10 cellular contexts compared by ENCODE assay signal in the genomic region with DNA sequence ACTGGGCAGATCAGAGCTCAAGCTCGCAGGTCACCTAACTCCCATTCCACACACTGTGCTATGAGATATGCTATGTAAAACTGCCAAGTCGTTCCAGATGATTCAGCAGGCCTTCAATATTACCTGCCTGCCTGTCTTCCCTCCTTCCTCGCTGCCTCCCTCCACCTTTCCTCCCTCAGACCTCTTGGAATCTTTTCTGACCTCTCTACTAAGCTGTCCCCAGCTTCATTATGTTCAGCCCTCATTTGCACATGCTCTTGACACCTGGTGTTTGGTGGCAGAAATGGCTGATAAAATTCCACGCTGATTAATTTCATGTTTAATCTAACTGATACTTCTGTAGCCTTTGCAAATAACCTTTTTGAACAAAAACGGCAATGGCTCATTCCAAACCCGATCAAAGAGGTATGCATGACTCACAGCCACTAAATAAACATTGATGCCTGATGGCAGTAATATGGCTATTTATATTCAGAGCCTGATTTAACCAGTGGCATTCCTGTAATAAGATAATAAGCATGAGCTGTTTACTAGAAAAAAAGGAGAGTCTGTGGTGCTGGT.
DNase-seq lines count a peak whose midpoint lies in the region; ATAC-seq and TF ChIP-seq lines count a peak whose summit lies in the region.
"Had no signal": no experiment of that assay in that cellular context is flagged by ENCODE, and none has a peak within 500 bp of the region (broad histone marks: within the 10 kb centered on the region; RNA-seq: fewer than 3 reads in every experiment).

No MANE protein-coding gene starts in this region.

- H2AFZ ChIP-seq in PC-3 (ENCODE audit: low read length) (peak overlapping the region; percentile 32), smooth muscle cell (ENCODE audit: low read depth) (no peak overlapping the region)

- POLR2A ChIA-PET in PC-3 (lab: Charles Lee; ENCODE audit: unreplicated experiment), result interaction anchor here (0.5 kb wide), 1 partner anchor 102 kb away, joined by 3 read pairs; no protein-coding TSS in a partner anchor

- peak overlapping the region; percentile 76 for H3K4me2 ChIP-seq in PC-3 (ENCODE audit: low read length)
- peak overlapping the region; percentile 60 for H3K4me2 ChIP-seq in smooth muscle cell

- intact Hi-C loops in PC-3 (cut with micrococcal nuclease), result loop anchor here (1.0 kb wide), 1 partner anchor 21 kb away; no protein-coding TSS in a partner anchor

- WGBS in smooth muscle cell (ENCODE audit: low lambda C conversion rate), result 47% methylated on average over 6 of the region's 6 CpGs

- H3K4me3 ChIP-seq in PC-3 (ENCODE audit: low read length) (peak overlapping the region; percentile 49), fibroblast of mammary gland (ENCODE audit: control insufficient read depth, low read depth, low read length) (no peak overlapping the region), smooth muscle cell (no peak overlapping the region)

- H3K9ac ChIP-seq in PC-3 (ENCODE audit: low read length), result no peak overlapping the region
- H3K9ac ChIP-seq in smooth muscle cell (ENCODE audit: low read depth), result peak overlapping the region; percentile 30

- BruUV-seq in PC-3 (replicated peaks; lab: Mats Ljungman, UMichigan), result no TSS peak

- TF ChIP-seq CTCF in PC-3 (conservative IDR thresholded peaks at IDR 0.05; ENCODE audit: low read depth, low read length), result no peak
- no peak for TF ChIP-seq CTCF in fibroblast of mammary gland (conservative IDR thresholded peaks at IDR 0.05; ENCODE audit: control insufficient read depth, insufficient read depth, low read depth, low read length)
- TF ChIP-seq CTCF in smooth muscle cell (IDR thresholded peaks at IDR 0.05; ENCODE audit: borderline replicate concordance, insufficient read depth, poor library complexity, severe bottlenecking), result no peak

- no peaks in the 10 kb centered on the region for H3K27me3 ChIP-seq in PC-3 (ENCODE audit: low read length)
- H3K27me3 ChIP-seq in smooth muscle cell (ENCODE audit: low read depth), result no peaks in the 10 kb centered on the region

- H3K36me3 ChIP-seq in PC-3 (ENCODE audit: low read depth, low read length) (no peaks in the 10 kb centered on the region), smooth muscle cell (ENCODE audit: low read depth) (no peaks in the 10 kb centered on the region)

- CTCF ChIA-PET in PC-3 (lab: Charles Lee), result interaction anchor here (0.6 to 1.1 kb wide), 3 partner anchors 17 to 284 kb away, joined by 3 read pairs; no protein-coding TSS in a partner anchor

- DNase-seq in NCI-H1436 treated with DMSO at 0.1 percent for 48 hours (lab: John Stamatoyannopoulos, UW), result peak; percentile 66
- DNase-seq in NCI-H1436 (lab: John Stamatoyannopoulos, UW), result no peak
- DNase-seq in PC-3, result peak; percentile 91
- DNase-seq in fibroblast of mammary gland (ENCODE audit: low read depth), result peak; percentile 68
- no peak for DNase-seq in smooth muscle cell (lab: John Stamatoyannopoulos, UW; ENCODE audit: unreplicated experiment)
- no peak for DNase-seq in iPS-NIHi7 (ENCODE audit: extremely low spot score)
- no peak for DNase-seq in NK-92 treated with Interleukin-12 subunit alpha and Interleukin-12 subunit beta, amount 100 ng/mL, for 24 hours (lab: John Stamatoyannopoulos, UW)
- no peak for DNase-seq in RPMI8226
- DNase-seq: activated naive CD4-positive, alpha-beta T cell treated with anti-CD3 and anti-CD28 coated beads for 36 hours; islet precursor cell had no signal

- peaks cover 62% of the 10 kb centered on the region for H3K4me1 ChIP-seq in PC-3 (ENCODE audit: insufficient read depth, low read length)
- H3K4me1 ChIP-seq in smooth muscle cell (ENCODE audit: low read depth), result peaks cover 22% of the 10 kb centered on the region

- H3F3A ChIP-seq in PC-3 (ENCODE audit: low read length, unreplicated experiment) (no peaks in the 10 kb centered on the region), smooth muscle cell (ENCODE audit: low read depth) (peaks cover 9% of the 10 kb centered on the region)

- H4K20me1 ChIP-seq in PC-3 (ENCODE audit: low read length), result no peaks in the 10 kb centered on the region
- H4K20me1 ChIP-seq in smooth muscle cell (ENCODE audit: low read depth), result no peaks in the 10 kb centered on the region

- no peaks in the 10 kb centered on the region for H3K79me2 ChIP-seq in PC-3 (ENCODE audit: low read length)
- H3K79me2 ChIP-seq in smooth muscle cell (ENCODE audit: low read depth), result no peaks in the 10 kb centered on the region

- peak; percentile 81 for ATAC-seq in PC-3

- H3K9me3 ChIP-seq in PC-3 (ENCODE audit: low read length) (no peaks in the 10 kb centered on the region), smooth muscle cell (replicated peaks; ENCODE audit: low read depth) (no peaks in the 10 kb centered on the region)

- no peaks in the 10 kb centered on the region for H3K9me2 ChIP-seq in PC-3 (replicated peaks; ENCODE audit: low read length)

- H3K27ac ChIP-seq in PC-3 (ENCODE audit: low read length), result peak overlapping the region; percentile 69
- H3K27ac ChIP-seq in smooth muscle cell (ENCODE audit: low read depth), result peak overlapping the region; percentile 80

Comparison
In these comparisons a context has a peak if more than half of its experiments do, and no peak if none do; other contexts are left out.
1. DNase-seq: peak in NCI-H1436 treated with DMSO at 0.1 percent for 48 hours (single experiment), PC-3 (single experiment) and fibroblast of mammary gland (single experiment); none in NCI-H1436 (single experiment), smooth muscle cell (single experiment), iPS-NIHi7 (single experiment), NK-92 treated with Interleukin-12 subunit alpha and Interleukin-12 subunit beta, amount 100 ng/mL, for 24 hours (single experiment) and RPMI8226 (single experiment).